26 cellular contexts compared by ENCODE assay signal in genomic region chrX:5537098-5537497, GRCh38.
"Had no signal": no experiment of that assay in that cellular context is flagged by ENCODE, and none has a peak within 500 bp of the region (broad histone marks: within the 10 kb centered on the region; RNA-seq: fewer than 3 reads in every experiment).

No MANE protein-coding gene starts in this region.

- ATAC-seq: naive thymus-derived CD4-positive, alpha-beta T cell; natural killer cell; psoas muscle; right cardiac atrium; stimulated activated memory B cell treated with anti-CD40 and anti-IgM and Interleukin-4, amounts not matched to agents 10 μg/mL and 1 μg/mL and 100 μg/mL, for 72 hours; stimulated activated naive CD8-positive, alpha-beta T cell treated with anti-CD3 and anti-CD28 coated beads, Interleukin-15, amount 100 ng/mL, for 72 hours; stimulated activated naive CD8-positive, alpha-beta T cell treated with anti-CD3 and anti-CD28 coated beads, Interleukin-15, Interleukin-2, amounts not matched to agents 100 U/mL and 50 U/mL, for 24 hours; upper lobe of right lung had no signal

- H3K79me2 ChIP-seq: parathyroid adenoma had no signal

- H2AFZ ChIP-seq: neural progenitor cell, parathyroid adenoma had no signal

- H3K4me1 ChIP-seq: neural progenitor cell, parathyroid adenoma, psoas muscle, sigmoid colon, suprapubic skin, testis, tibial artery, transverse colon, upper lobe of right lung, uterus had no signal

- FAIRE-seq: small intestine had no signal

- H3K9me3 ChIP-seq: ovary, psoas muscle, sigmoid colon, suprapubic skin, testis, tibial artery, transverse colon, upper lobe of right lung, uterus had no signal

- H3K4me2 ChIP-seq: neural progenitor cell had no signal

- H3K9ac ChIP-seq: neural progenitor cell, parathyroid adenoma had no signal

- H3K27ac ChIP-seq: neural progenitor cell, ovary, parathyroid adenoma, psoas muscle, sigmoid colon, suprapubic skin, testis, tibial artery, transverse colon, upper lobe of right lung, uterus had no signal

- H3K27me3 ChIP-seq: neural progenitor cell, ovary, sigmoid colon, suprapubic skin, testis, tibial artery, transverse colon, upper lobe of right lung, uterus had no signal

- H3K4me3 ChIP-seq: neural progenitor cell, ovary, psoas muscle, sigmoid colon, suprapubic skin, testis, tibial artery, transverse colon, upper lobe of right lung, uterus had no signal

- H3K36me3 ChIP-seq: neural progenitor cell, ovary, sigmoid colon, suprapubic skin, tibial artery, transverse colon, upper lobe of right lung, uterus had no signal

- DNase-seq: naive thymus-derived CD4-positive, alpha-beta T cell; natural killer cell; occipital lobe; ovary; posterior cingulate gyrus; psoas muscle; right cardiac atrium; sigmoid colon; small intestine; stimulated activated CD4-positive, alpha-beta T cell treated with anti-CD3 and anti-CD28 coated beads, Interleukin-15, amount 100 ng/mL, for 24 hours; stimulated activated CD4-positive, alpha-beta T cell treated with anti-CD3 and anti-CD28 coated beads, Interleukin-4, amount 100 ng/mL, for 1 hour; stimulated activated CD4-positive, alpha-beta T cell treated with anti-CD3 and anti-CD28 coated beads, Interleukin-4, amount 100 ng/mL, for 4 hours; stimulated activated CD8-positive, alpha-beta memory T cell treated with anti-CD3 and anti-CD28 coated beads, Interleukin-4, amount 100 ng/mL, for 48 hours; stimulated activated naive CD4-positive, alpha-beta T cell; stimulated activated naive CD8-positive, alpha-beta T cell treated with anti-CD3 and anti-CD28 coated beads, Interleukin-15, amount 100 ng/mL, for 72 hours; stimulated activated naive CD8-positive, alpha-beta T cell treated with anti-CD3 and anti-CD28 coated beads, Interleukin-15, Interleukin-2, amounts not matched to agents 100 U/mL and 50 U/mL, for 24 hours; substantia nigra; testis; tibial artery; transverse colon; upper lobe of right lung; uterus had no signal
